ENCODE assay signal across 10 cellular contexts in genomic region chr2:240818543-240819403, GRCh38. TPM values are rescaled to one million over a fixed set of nuclear protein-coding genes. Genes with fewer than 3 reads are reported as not detected.
DNase-seq lines count a peak whose midpoint lies in the region; ATAC-seq and TF ChIP-seq lines count a peak whose summit lies in the region.
"Had no signal": no experiment of that assay in that cellular context is flagged by ENCODE, and none has a peak within 500 bp of the region (broad histone marks: within the 10 kb centered on the region; RNA-seq: fewer than 3 reads in every experiment).

No MANE protein-coding gene starts in this region.

- peaks cover 18% of the 10 kb centered on the region for H3K36me3 Mint-ChIP-seq in WTC11
- peaks cover 5% of the 10 kb centered on the region for H3K36me3 Mint-ChIP-seq in stimulated activated memory B cell treated with anti-CD40 and anti-IgM and Interleukin-4, amounts not matched to agents 10 μg/mL and 1 μg/mL and 100 μg/mL, for 72 hours

- H3K27me3 ChIP-seq in colonic mucosa = peaks cover 54% of the 10 kb centered on the region

- H3K9ac ChIP-seq in colonic mucosa (ENCODE audit: low read depth in 2 of 2, low read length in 2 of 2) = no peak overlapping the region

- H3K27ac Mint-ChIP-seq in WTC11 = peak overlapping the region; percentile 49; the same call in 1 of the 2 replicates
- no peak overlapping the region for H3K27ac Mint-ChIP-seq in stimulated activated memory B cell treated with anti-CD40 and anti-IgM and Interleukin-4, amounts not matched to agents 10 μg/mL and 1 μg/mL and 100 μg/mL, for 72 hours
- H3K27ac Mint-ChIP-seq: natural killer cell treated with Interleukin-12 subunit alpha and Interleukin-12 subunit beta and Interleukin-15 and Interleukin-18, amount 100 ng/mL, for 72 hours had no signal

- H3K9me3 ChIP-seq in iPS-18c (ENCODE audit: control insufficient read depth, insufficient read depth, low read length) (no peaks in the 10 kb centered on the region), colonic mucosa (no peaks in the 10 kb centered on the region)

- peak overlapping the region; percentile 69 for H3K4me3 Mint-ChIP-seq in WTC11
- H3K4me3 Mint-ChIP-seq in stimulated activated memory B cell treated with anti-CD40 and anti-IgM and Interleukin-4, amounts not matched to agents 10 μg/mL and 1 μg/mL and 100 μg/mL, for 72 hours = peak overlapping the region; percentile 3
- H3K4me3 Mint-ChIP-seq: natural killer cell treated with Interleukin-12 subunit alpha and Interleukin-12 subunit beta and Interleukin-15 and Interleukin-18, amount 100 ng/mL, for 72 hours had no signal

- POLR2A ChIA-PET in WTC11 (lab: Charles Lee) = interaction anchor here (1.3 to 2.4 kb wide), 2 partner anchors 22 to 232 kb away, joined by 4 to 7 read pairs; partner anchors contain the start of gene CAPN10

- TF ChIP-seq CTCF in WTC11 (IDR thresholded peaks at IDR 0.05) = no peak
- TF ChIP-seq CTCF in colonic mucosa (IDR thresholded peaks at IDR 0.05) = no peak

- CTCF ChIA-PET in WTC11 (lab: Charles Lee) = interaction anchor here (0.6 to 1.8 kb wide), 7 partner anchors 14 to 137 kb away, joined by 3 to 13 read pairs (median 3); no protein-coding TSS in a partner anchor

- no peaks in the 10 kb centered on the region for H3K4me1 ChIP-seq in colonic mucosa

- H3K9me3 Mint-ChIP-seq in WTC11 = peaks cover 13% of the 10 kb centered on the region
- peaks cover 10% of the 10 kb centered on the region for H3K9me3 Mint-ChIP-seq in stimulated activated memory B cell treated with anti-CD40 and anti-IgM and Interleukin-4, amounts not matched to agents 10 μg/mL and 1 μg/mL and 100 μg/mL, for 72 hours
- H3K9me3 Mint-ChIP-seq: natural killer cell treated with Interleukin-12 subunit alpha and Interleukin-12 subunit beta and Interleukin-15 and Interleukin-18, amount 100 ng/mL, for 72 hours had no signal

- intact Hi-C loops in colonic mucosa (cut with DNase I) = no loop called here

- ATAC-seq in WTC11 (peak; percentile 22), GM18861 (IDR thresholded peaks at IDR 0.05; ENCODE audit: unreplicated experiment) (no peak)
- ATAC-seq in stimulated activated memory B cell treated with anti-CD40 and anti-IgM and Interleukin-4, amounts not matched to agents 10 μg/mL and 1 μg/mL and 100 μg/mL, for 72 hours = no peak
- ATAC-seq: natural killer cell treated with Interleukin-12 subunit alpha and Interleukin-12 subunit beta and Interleukin-15 and Interleukin-18, amount 100 ng/mL, for 72 hours had no signal

- H3K36me3 ChIP-seq in colonic mucosa = no peaks in the 10 kb centered on the region

- peaks cover 27% of the 10 kb centered on the region for H3K27me3 Mint-ChIP-seq in WTC11 (ENCODE audit: low read depth)
- H3K27me3 Mint-ChIP-seq in stimulated activated memory B cell treated with anti-CD40 and anti-IgM and Interleukin-4, amounts not matched to agents 10 μg/mL and 1 μg/mL and 100 μg/mL, for 72 hours = peaks cover 64% of the 10 kb centered on the region

- H3K4me3 ChIP-seq in iPS-18c (ENCODE audit: insufficient read depth, low read depth, low read length) (peak overlapping the region; percentile 56), colonic mucosa (no peak overlapping the region)

- H3K4me1 Mint-ChIP-seq in WTC11 = peaks cover 34% of the 10 kb centered on the region
- peaks cover 8% of the 10 kb centered on the region for H3K4me1 Mint-ChIP-seq in stimulated activated memory B cell treated with anti-CD40 and anti-IgM and Interleukin-4, amounts not matched to agents 10 μg/mL and 1 μg/mL and 100 μg/mL, for 72 hours

- no peak overlapping the region for H3K27ac ChIP-seq in colonic mucosa

- DNase-seq in NCI-H2107 (lab: John Stamatoyannopoulos, UW) (peak; percentile 14), NCI-H2107 treated with DMSO at 0.1 percent for 48 hours (lab: John Stamatoyannopoulos, UW; ENCODE audit: unreplicated experiment) (no peak), WTC11 (ENCODE audit: low spot score) (peak; percentile 72), colonic mucosa (no peak)
- DNase-seq in central memory CD4-positive, alpha-beta T cell = no peak
- DNase-seq: NK-92 treated with Interleukin-12 subunit alpha and Interleukin-12 subunit beta, amount 100 ng/mL, for 24 hours had no signal

TF ChIP-seq in WTC11, 78 proteins besides CTCF, POLR2A, EP300 and RAD21 (continues in another document):
- 0 out of 2 replicates have a peak, but pooled peaks have one; percentile 15 for TF ChIP-seq ZNF281 (CRISPR knock-in tag; IDR thresholded peaks at IDR 0.05)
- TF ChIP-seq FOXP1 (CRISPR knock-in tag; IDR thresholded peaks at IDR 0.05; ENCODE audit: borderline replicate concordance) = peak; percentile 3; the same call in 1 of the 2 replicates
- no peak for TF ChIP-seq ZNF423 (CRISPR knock-in tag; IDR thresholded peaks at IDR 0.05)
- TF ChIP-seq STAT6 (CRISPR knock-in tag; conservative IDR thresholded peaks at IDR 0.05; ENCODE audit: low read depth) = no peak
- peak; percentile 74; the same call in 1 of the 2 replicates for TF ChIP-seq ERG (CRISPR knock-in tag; IDR thresholded peaks at IDR 0.05)
- peak; percentile 74; the same call in 1 of the 2 replicates for TF ChIP-seq FOXP4 (CRISPR knock-in tag; IDR thresholded peaks at IDR 0.05)

RNA-seq across cellular contexts. Expression of gene KIF1A, which starts 1.2 kb away (rescaled TPM):
- 218 to 279 TPM (median 222 TPM) in 3 replicates for total RNA-seq in WTC11 (2021)
- 1 to 10 TPM; 1.9 to 4.3 TPM for total RNA-seq in colonic mucosa

RNA-seq across cellular contexts. Expression of gene AGXT, which starts 49.9 kb away (rescaled TPM):
- total RNA-seq in WTC11 (2021) (0.16 to 0.37 TPM (median 0.24 TPM) in 3 replicates), colonic mucosa (1 to 10 TPM; 1.9 to 6.1 TPM)
- total RNA-seq: natural killer cell treated with Interleukin-12 subunit alpha and Interleukin-12 subunit beta and Interleukin-15 and Interleukin-18, amount 100 ng/mL, for 72 hours had no signal

Comparison
In these comparisons a context has a peak if more than half of its experiments do, and no peak if none do; other contexts are left out.
1. DNase-seq: peak in NCI-H2107 (single experiment) and WTC11 (single experiment); none in NCI-H2107 treated with DMSO at 0.1 percent for 48 hours (single experiment), central memory CD4-positive, alpha-beta T cell (single experiment) and colonic mucosa (single experiment).
2. RNA of gene KIF1A, which starts 1.2 kb away (total RNA-seq): 218 to 279 TPM in WTC11; 1.9 to 4.3 TPM in colonic mucosa; every median in the first group is over 10 times any median in the second.